In genomic region chr9:112864413-112864812, GRCh38 we compare ENCODE assay signal across 14 cellular contexts. TPM values are rescaled to one million over a fixed set of nuclear protein-coding genes. Genes with fewer than 3 reads are reported as not detected.
"Had no signal": no experiment of that assay in that cellular context is flagged by ENCODE, and none has a peak within 500 bp of the region (broad histone marks: within the 10 kb centered on the region; RNA-seq: fewer than 3 reads in every experiment).

No MANE protein-coding gene starts in this region.

- H3K27me3 ChIP-seq: adrenal gland, gastroesophageal sphincter, heart right ventricle, tibial artery had no signal

- H3K4me1 ChIP-seq: adrenal gland had no signal

- DNase-seq: activated CD4-positive, alpha-beta T cell treated with anti-CD3 and anti-CD28 coated beads for 1 hour; activated CD4-positive, alpha-beta T cell treated with anti-CD3 and anti-CD28 coated beads, Interleukin-2, amount 50 U/mL, for 4 hours; activated naive CD4-positive, alpha-beta T cell treated with anti-CD3 and anti-CD28 coated beads, Interleukin-2, amount 50 U/mL, for 16 hours; adrenal gland; heart right ventricle; left cardiac atrium; mammary epithelial cell; occipital lobe; stimulated activated CD4-positive, alpha-beta T cell treated with anti-CD3 and anti-CD28 coated beads, Interleukin-2, amount 100 ng/mL, for 48 hours; T-helper 9 cell had no signal

- H3K27ac ChIP-seq: gastroesophageal sphincter, tibial artery had no signal

- ATAC-seq: gastroesophageal sphincter, heart right ventricle, left cardiac atrium had no signal

- H3K9me3 ChIP-seq: adrenal gland, gastroesophageal sphincter, heart right ventricle, tibial artery had no signal

- H3K4me3 ChIP-seq: adrenal gland, gastroesophageal sphincter, heart right ventricle, tibial artery had no signal

RNA-seq across cellular contexts. Expression of gene SLC46A2, which starts 26.3 kb away (rescaled TPM):
- total RNA-seq: activated T-helper 2 cell treated with anti-CD3 and anti-CD28 coated beads, Interferon-gamma antibody, Interleukin-2, Interleukin-4, amounts not matched to agents 10 μg/mL and 5 μg/mL and 100 μg/mL, durations not matched to agents 14 hours and 24 hours and 36 hours; left cardiac atrium; mammary epithelial cell; natural killer cell treated with Interleukin-12 subunit alpha and Interleukin-12 subunit beta and Interleukin-15 and Interleukin-18, amount 100 ng/mL, for 72 hours; occipital lobe had no signal
